Comparison of ENCODE assay signal across 24 cellular contexts in the genomic region with DNA sequence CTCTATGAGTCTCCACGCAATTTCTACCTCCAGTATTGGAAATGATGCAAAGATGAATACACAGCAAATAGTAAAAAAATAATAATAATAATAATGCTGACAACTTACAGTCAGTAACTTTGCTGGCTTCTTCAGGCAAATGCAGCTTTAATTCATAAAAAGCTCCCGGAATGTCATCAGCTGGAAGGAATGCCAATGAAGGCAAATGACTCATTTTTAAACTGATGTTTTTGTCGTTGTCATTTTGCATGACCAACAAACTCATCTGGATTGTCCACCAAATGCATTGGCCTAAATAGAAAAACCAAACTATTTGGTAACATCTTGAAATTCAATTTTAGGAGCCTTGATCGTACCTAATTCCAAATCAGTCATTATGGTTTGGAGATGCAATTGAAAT.
DNase-seq lines count a peak whose midpoint lies in the region; ATAC-seq and TF ChIP-seq lines count a peak whose summit lies in the region.
"Had no signal": no experiment of that assay in that cellular context is flagged by ENCODE, and none has a peak within 500 bp of the region (broad histone marks: within the 10 kb centered on the region; RNA-seq: fewer than 3 reads in every experiment).

No MANE protein-coding gene starts in this region.

- H3K9me3 Mint-ChIP-seq in naive thymus-derived CD4-positive, alpha-beta T cell = no peaks in the 10 kb centered on the region

- in situ Hi-C loops in GM23248 (cut with MboI) = no loop called here

- peaks cover 9% of the 10 kb centered on the region; the same call in 1 of the 2 replicates for H3K4me1 ChIP-seq in GM23248 (ENCODE audit: insufficient read depth)
- H3K4me1 ChIP-seq in naive thymus-derived CD4-positive, alpha-beta T cell (ENCODE audit: control insufficient read depth in 2 of 2, insufficient read depth in 2 of 2, low read length in 2 of 2) = no peaks in the 10 kb centered on the region
- H3K4me1 ChIP-seq: Peyer's patch, SJSA1 had no signal

- DNase-seq in AG10803 (ENCODE audit: low read depth) (peak; percentile 28), GM23248 (peak; percentile 55), RKO (ENCODE audit: low spot score) (peak; percentile 4), fibroblast of mammary gland (ENCODE audit: low read depth) (peak; percentile 21), OCI-M2 (lab: John Stamatoyannopoulos, UW; ENCODE audit: unreplicated experiment) (no peak), NCI-H1436 treated with DMSO at 0.1 percent for 48 hours (lab: John Stamatoyannopoulos, UW) (no peak)
- no peak for DNase-seq in naive thymus-derived CD4-positive, alpha-beta T cell
- DNase-seq: Calu3, DMS79 treated with DMSO at 0.1 percent for 48 hours, HCEC 1CT, KBM-7, MG63, NCI-H1105 treated with DMSO at 0.1 percent for 48 hours, NCI-H1694, NCI-H2029 treated with DMSO at 0.1 percent for 48 hours, NCI-H446 treated with DMSO at 0.1 percent for 48 hours, NCI-H526, NCI-H82, Peyer's patch had no signal

- peaks cover 0 to 21% (median 5%) of the 10 kb centered on the region in 5 donors for H3K27me3 Mint-ChIP-seq in naive thymus-derived CD4-positive, alpha-beta T cell

- no peak for ATAC-seq in HG03159 (IDR thresholded peaks at IDR 0.05; ENCODE audit: unreplicated experiment)
- ATAC-seq in naive thymus-derived CD4-positive, alpha-beta T cell = no peak
- ATAC-seq: A549, HepG2, Right ventricle myocardium inferior had no signal

- H4K20me1 ChIP-seq in GM23248 (ENCODE audit: insufficient read depth) = no peaks in the 10 kb centered on the region

- TF ChIP-seq CTCF in AG10803 (conservative IDR thresholded peaks at IDR 0.05; ENCODE audit: low read length) = no peak
- no peak for TF ChIP-seq CTCF in fibroblast of mammary gland (conservative IDR thresholded peaks at IDR 0.05; ENCODE audit: control insufficient read depth, insufficient read depth, low read depth, low read length)

- H3K27ac ChIP-seq in GM23248 = no peak overlapping the region
- no peak overlapping the region for H3K27ac ChIP-seq in naive thymus-derived CD4-positive, alpha-beta T cell (ENCODE audit: low read depth, low read length)
- H3K27ac ChIP-seq: A549, Peyer's patch, SJSA1 had no signal

- POLR2A ChIA-PET in naive thymus-derived CD4-positive, alpha-beta T cell (lab: Charles Lee) = no interaction called here

- H3K36me3 Mint-ChIP-seq in naive thymus-derived CD4-positive, alpha-beta T cell = no peaks in the 10 kb centered on the region

- no peak overlapping the region for H3K4me2 ChIP-seq in GM23248 (ENCODE audit: unreplicated experiment)
- H3K4me2 ChIP-seq: A549 had no signal

- no peaks in the 10 kb centered on the region for H3K27me3 ChIP-seq in GM23248 (replicated peaks; ENCODE audit: insufficient read depth)
- H3K27me3 ChIP-seq in naive thymus-derived CD4-positive, alpha-beta T cell (ENCODE audit: control insufficient read depth in 2 of 2, insufficient read depth in 2 of 2, low read length in 2 of 2) = no peaks in the 10 kb centered on the region
- H3K27me3 ChIP-seq: MG63, Peyer's patch, SJSA1 had no signal

- intact Hi-C loops in naive thymus-derived CD4-positive, alpha-beta T cell (cut with micrococcal nuclease) = no loop called here

- H3K4me1 Mint-ChIP-seq in naive thymus-derived CD4-positive, alpha-beta T cell = no peaks in the 10 kb centered on the region

- no peak overlapping the region for H3K4me3 Mint-ChIP-seq in naive thymus-derived CD4-positive, alpha-beta T cell

- CTCF ChIA-PET in naive thymus-derived CD4-positive, alpha-beta T cell (lab: Charles Lee) = no interaction called here

- H3K79me2 ChIP-seq in GM23248 (ENCODE audit: insufficient read depth) = no peaks in the 10 kb centered on the region

- no peak overlapping the region for H2AFZ ChIP-seq in GM23248

- no peaks in the 10 kb centered on the region for H3F3A ChIP-seq in GM23248 (ENCODE audit: insufficient read depth)

- H3K9ac ChIP-seq in GM23248 = no peak overlapping the region

- 12 to 18% methylated on average over 4 of the region's 4 CpGs for WGBS in GM23248 (ENCODE audit: low coverage in 1 of 2, low lambda C conversion rate in 2 of 2, missing lambda C conversion rate in 2 of 2), 2 experiments

- no peak overlapping the region for H3K27ac Mint-ChIP-seq in naive thymus-derived CD4-positive, alpha-beta T cell

- H3K36me3 ChIP-seq in GM23248 (ENCODE audit: low read depth) = no peaks in the 10 kb centered on the region
- no peaks in the 10 kb centered on the region for H3K36me3 ChIP-seq in naive thymus-derived CD4-positive, alpha-beta T cell (ENCODE audit: control insufficient read depth in 2 of 3, insufficient read depth in 3 of 3, low read length in 3 of 3)
- H3K36me3 ChIP-seq: MG63, Peyer's patch, SJSA1 had no signal

- no peak overlapping the region for H3K4me3 ChIP-seq in AG10803 (ENCODE audit: low read length)
- H3K4me3 ChIP-seq in GM23248 = no peak overlapping the region
- H3K4me3 ChIP-seq in fibroblast of mammary gland (ENCODE audit: control insufficient read depth, low read depth, low read length) = no peak overlapping the region
- no peak overlapping the region for H3K4me3 ChIP-seq in naive thymus-derived CD4-positive, alpha-beta T cell (ENCODE audit: low read length)
- H3K4me3 ChIP-seq: A549, MG63, Peyer's patch, SJSA1 had no signal

- no peaks in the 10 kb centered on the region for H3K9me3 ChIP-seq in GM23248 (ENCODE audit: low read depth)
- H3K9me3 ChIP-seq in naive thymus-derived CD4-positive, alpha-beta T cell (ENCODE audit: control insufficient read depth in 2 of 3, low read length in 3 of 3) = no peaks in the 10 kb centered on the region
- H3K9me3 ChIP-seq: A549, MG63, Peyer's patch, SJSA1 had no signal

- H3K9me2 ChIP-seq in GM23248 (ENCODE audit: insufficient read depth) = no peaks in the 10 kb centered on the region

Comparison
In these comparisons a context has a peak if more than half of its experiments do, and no peak if none do; other contexts are left out.
1. DNase-seq: peak in AG10803 (single experiment), GM23248 (single experiment), RKO (single experiment) and fibroblast of mammary gland (single experiment); none in OCI-M2 (single experiment), NCI-H1436 treated with DMSO at 0.1 percent for 48 hours (single experiment) and naive thymus-derived CD4-positive, alpha-beta T cell (0 of 9).